In the genomic region with DNA sequence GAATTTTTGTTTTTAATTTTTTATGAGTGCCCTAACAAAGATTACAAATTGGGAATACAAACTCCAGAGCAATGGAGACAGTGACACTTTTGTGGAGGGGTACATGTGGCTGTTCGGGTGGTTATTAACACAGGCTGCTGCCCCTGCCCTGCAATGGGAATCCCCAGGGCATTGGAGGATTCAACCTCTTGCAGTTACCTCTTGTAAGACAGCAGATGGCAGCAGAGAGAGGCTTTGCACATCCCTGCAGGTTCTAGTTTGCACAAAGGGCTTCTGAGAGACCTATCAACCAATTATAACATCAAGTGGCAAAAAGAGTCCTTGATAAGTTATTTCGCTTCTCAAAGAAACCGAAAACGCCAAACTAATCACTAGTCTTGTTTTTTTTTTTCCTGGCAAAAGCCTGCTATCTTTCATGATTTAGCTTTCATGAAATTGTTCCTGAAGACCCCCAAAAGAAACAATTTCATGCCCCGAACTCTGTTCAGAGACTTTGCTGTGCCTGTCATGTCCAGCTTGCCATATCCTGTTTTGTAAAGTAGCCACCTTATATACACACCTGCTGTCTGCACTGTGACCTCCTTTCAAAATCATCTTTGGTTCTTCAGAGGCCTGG, we compare ENCODE assay signal across 8 cellular contexts. TPM values are rescaled to one million over a fixed set of nuclear protein-coding genes. Genes with fewer than 3 reads are reported as not detected.
A peak's percentile ranks its signal among the peaks of the same experiment; 100 is the strongest.
DNase-seq lines count a peak whose midpoint lies in the region; ATAC-seq, FAIRE-seq and TF ChIP-seq lines count a peak whose summit lies in the region.

No MANE protein-coding gene starts in this region.

- no TSS peak for BruUV-seq in endothelial cell of umbilical vein (replicated peaks; lab: Mats Ljungman, UMichigan)

- H3K36me3 ChIP-seq in endothelial cell of umbilical vein (ENCODE audit: control insufficient read depth in 2 of 2, extremely low read depth in 1 of 2, insufficient read depth in 2 of 2, low read length in 2 of 2) = no peaks in the 10 kb centered on the region
- H3K36me3 ChIP-seq in mucosa of descending colon (ENCODE audit: low read depth) = no peaks in the 10 kb centered on the region

- no peaks in the 10 kb centered on the region for H4K20me1 ChIP-seq in endothelial cell of umbilical vein (replicated peaks; ENCODE audit: control insufficient read depth, extremely low read depth, insufficient read depth, low read length)

- no peak overlapping the region for H3K4me2 ChIP-seq in endothelial cell of umbilical vein (ENCODE audit: insufficient read depth, low read length)

- CTCF ChIA-PET in endothelial cell of umbilical vein (lab: Charles Lee) = interaction anchor here (0.7 to 1.7 kb wide), 10 partner anchors 9 to 743 kb away, joined by 3 to 7 read pairs (median 4); no protein-coding TSS in a partner anchor

- POLR2A ChIA-PET in endothelial cell of umbilical vein (lab: Charles Lee) = no interaction called here

- peak; percentile 86 for DNase-seq in Ammon's horn (ENCODE audit: low spot score)
- DNase-seq in NCI-H446 treated with DMSO at 0.1 percent for 48 hours (lab: John Stamatoyannopoulos, UW) = peak; percentile 22
- peak; percentile 45 for DNase-seq in activated CD4-positive, CD25-positive, alpha-beta regulatory T cell treated with anti-CD3 and anti-CD28 coated beads, Interleukin-2, amount 50 U/mL, for 72 hours
- peak; percentile 68 for DNase-seq in endothelial cell of umbilical vein (ENCODE audit: low read depth, low spot score)
- peak in 1 of 3 donors; percentile 43 for DNase-seq in mucosa of descending colon
- DNase-seq in urothelium cell line (ENCODE audit: low spot score) = peak; percentile 68

- H3K4me1 ChIP-seq in endothelial cell of umbilical vein (ENCODE audit: control insufficient read depth, extremely low read depth, insufficient read depth, low read length) (no peaks in the 10 kb centered on the region), mucosa of descending colon (ENCODE audit: low read depth) (no peaks in the 10 kb centered on the region)

- peak; percentile 74 to 78 for TF ChIP-seq CTCF in endothelial cell of umbilical vein (IDR thresholded peaks at IDR 0.05; ENCODE audit: extremely low read depth in 1 of 2, insufficient read depth in 1 of 2, low read depth in 1 of 2, low read length in 2 of 2)
- TF ChIP-seq CTCF in mucosa of descending colon (IDR thresholded peaks at IDR 0.05) = peak; percentile 67

- intact Hi-C loops in endothelial cell of umbilical vein (cut with micrococcal nuclease) (loop anchor here (1.0 to 2.0 kb wide), 2 partner anchors 307 to 742 kb away; no protein-coding TSS in a partner anchor), mucosa of descending colon (cut with DNase I, micrococcal nuclease) (no loop called here)

- H3K4me3 ChIP-seq in endothelial cell of umbilical vein (replicated peaks in 1 of 3; ENCODE audit: insufficient read depth in 1 of 3, low read depth in 1 of 3, low read length in 3 of 3) (no peak overlapping the region), mucosa of descending colon (no peak overlapping the region)

- no peak overlapping the region for H3K9ac ChIP-seq in endothelial cell of umbilical vein (replicated peaks; ENCODE audit: extremely low read depth, insufficient read depth, low read length)

- no peaks in the 10 kb centered on the region for H3K9me1 ChIP-seq in endothelial cell of umbilical vein (replicated peaks; ENCODE audit: control insufficient read depth, extremely low read depth, insufficient read depth, low read length)

- ATAC-seq in GM18511 (IDR thresholded peaks at IDR 0.05; ENCODE audit: unreplicated experiment) (peak; percentile 78), HG03135 (IDR thresholded peaks at IDR 0.05; ENCODE audit: unreplicated experiment) (peak; percentile 62), mucosa of descending colon (peak; percentile 92)

- H3K9me3 ChIP-seq in endothelial cell of umbilical vein (replicated peaks; ENCODE audit: control insufficient read depth, insufficient read depth, low read length) (no peaks in the 10 kb centered on the region), mucosa of descending colon (no peaks in the 10 kb centered on the region)

- peak; percentile 94 for FAIRE-seq in endothelial cell of umbilical vein (lab: Jason Lieb, UNC)
- FAIRE-seq in urothelium cell line (lab: Jason Lieb, UNC) = no peak

- dilution Hi-C loops in endothelial cell of umbilical vein (cut with MboI; ENCODE audit: extremely low pct_ligation_motif_present, low sequenced_read_pairs) = no loop called here

- H2AFZ ChIP-seq in endothelial cell of umbilical vein (ENCODE audit: low read depth, low read length) = no peak overlapping the region

- no peak for TF ChIP-seq POLR2A in endothelial cell of umbilical vein (IDR thresholded peaks at IDR 0.05; ENCODE audit: low read depth, low read length)

- no peak overlapping the region for H3K27ac ChIP-seq in endothelial cell of umbilical vein (ENCODE audit: insufficient read depth, low read depth, low read length)

- H3K79me2 ChIP-seq in endothelial cell of umbilical vein (ENCODE audit: control insufficient read depth, insufficient read depth, low read length) = no peaks in the 10 kb centered on the region

- H3K27me3 ChIP-seq in endothelial cell of umbilical vein (ENCODE audit: control insufficient read depth in 2 of 2, insufficient read depth in 2 of 2, low read length in 2 of 2) = peaks cover 28 to 45% of the 10 kb centered on the region in 2 experiments

TF ChIP-seq in endothelial cell of umbilical vein, 7 proteins besides CTCF, POLR2A, EP300 and RAD21:
- no peak for TF ChIP-seq MAX (IDR thresholded peaks at IDR 0.05; ENCODE audit: insufficient read depth, insufficient read length)
- no peak for TF ChIP-seq MYC (IDR thresholded peaks at IDR 0.05; ENCODE audit: low read depth, low read length)
- TF ChIP-seq FOS (IDR thresholded peaks at IDR 0.05; ENCODE audit: borderline replicate concordance, insufficient read depth, low read length) = no peak
- no peak for TF ChIP-seq GATA2 (IDR thresholded peaks at IDR 0.05; ENCODE audit: insufficient read depth, insufficient read length, low read depth, low read length)
- TF ChIP-seq JUN (IDR thresholded peaks at IDR 0.05; ENCODE audit: borderline replicate concordance, insufficient read depth, insufficient read length, low read depth) = no peak
- no peak for TF ChIP-seq EZH2 (IDR thresholded peaks at IDR 0.05; ENCODE audit: borderline replicate concordance, low read depth, low read length, severe bottlenecking)
- TF ChIP-seq POLR2AphosphoS5 (IDR thresholded peaks at IDR 0.05; ENCODE audit: insufficient read depth, low read depth, low read length) = no peak

RNA-seq across cellular contexts. Expression of gene GJB2, which starts 10.4 kb away (rescaled TPM):
- total RNA-seq in endothelial cell of umbilical vein = not detected in 2 replicates
- polyA plus RNA-seq in endothelial cell of umbilical vein = not detected in 2 replicates
- not detected in 2 replicates for polyA plus RNA-seq in endothelial cell of umbilical vein (2011; cell fraction: cytosol; rRNA removed)
- not detected in 2 replicates for polyA plus RNA-seq in endothelial cell of umbilical vein (2011; cell fraction: nucleus; rRNA removed)
- polyA plus RNA-seq in endothelial cell of umbilical vein (2012) = not detected in 2 replicates
- polyA minus RNA-seq in endothelial cell of umbilical vein = not detected in 2 replicates
- not detected for polyA minus RNA-seq in endothelial cell of umbilical vein (2011; cell fraction: cytosol; rRNA and poly(A)+ RNA removed)
- polyA minus RNA-seq in endothelial cell of umbilical vein (2011; cell fraction: nucleus; rRNA and poly(A)+ RNA removed) = not detected in 2 replicates
- 10 to 100 TPM; 18.1 to 45.4 (median 42.9) TPM for total RNA-seq in mucosa of descending colon

RNA-seq across cellular contexts. Expression of gene GJA3, which starts 21.5 kb away (rescaled TPM):
- total RNA-seq in endothelial cell of umbilical vein (not detected in 2 replicates), mucosa of descending colon (not detected)
- polyA plus RNA-seq in endothelial cell of umbilical vein = not detected in 2 replicates
- polyA plus RNA-seq in endothelial cell of umbilical vein (2011; cell fraction: cytosol; rRNA removed) = not detected in 2 replicates
- not detected in 2 replicates for polyA plus RNA-seq in endothelial cell of umbilical vein (2011; cell fraction: nucleus; rRNA removed)
- not detected in 2 replicates for polyA plus RNA-seq in endothelial cell of umbilical vein (2012)
- polyA minus RNA-seq in endothelial cell of umbilical vein = not detected in 2 replicates
- not detected for polyA minus RNA-seq in endothelial cell of umbilical vein (2011; cell fraction: cytosol; rRNA and poly(A)+ RNA removed)
- not detected in 2 replicates for polyA minus RNA-seq in endothelial cell of umbilical vein (2011; cell fraction: nucleus; rRNA and poly(A)+ RNA removed)

RNA-seq across cellular contexts. Expression of gene GJB6, which starts 49.8 kb away (rescaled TPM):
- total RNA-seq in endothelial cell of umbilical vein = not detected in 2 replicates
- polyA plus RNA-seq in endothelial cell of umbilical vein = not detected in 2 replicates
- polyA plus RNA-seq in endothelial cell of umbilical vein (2011; cell fraction: cytosol; rRNA removed) = not detected in 2 replicates
- not detected in 2 replicates for polyA plus RNA-seq in endothelial cell of umbilical vein (2011; cell fraction: nucleus; rRNA removed)
- not detected in 2 replicates for polyA plus RNA-seq in endothelial cell of umbilical vein (2012)
- not detected in 2 replicates for polyA minus RNA-seq in endothelial cell of umbilical vein
- not detected for polyA minus RNA-seq in endothelial cell of umbilical vein (2011; cell fraction: cytosol; rRNA and poly(A)+ RNA removed)
- not detected in 2 replicates for polyA minus RNA-seq in endothelial cell of umbilical vein (2011; cell fraction: nucleus; rRNA and poly(A)+ RNA removed)
- total RNA-seq in mucosa of descending colon = not detected

Comparison
In these comparisons a context has a peak if more than half of its experiments do, and no peak if none do; other contexts are left out.
1. RNA of gene GJB2, which starts 10.4 kb away (total RNA-seq): 18.1 to 45.4 TPM in mucosa of descending colon; not detected in endothelial cell of umbilical vein; every median in the first group is over 10 times any median in the second.
2. Peak in every context shown above with its lines, with median percentiles within 50 percentile points of each other: ATAC-seq.